1 cellular context compared by ENCODE assay signal in the genomic region with DNA sequence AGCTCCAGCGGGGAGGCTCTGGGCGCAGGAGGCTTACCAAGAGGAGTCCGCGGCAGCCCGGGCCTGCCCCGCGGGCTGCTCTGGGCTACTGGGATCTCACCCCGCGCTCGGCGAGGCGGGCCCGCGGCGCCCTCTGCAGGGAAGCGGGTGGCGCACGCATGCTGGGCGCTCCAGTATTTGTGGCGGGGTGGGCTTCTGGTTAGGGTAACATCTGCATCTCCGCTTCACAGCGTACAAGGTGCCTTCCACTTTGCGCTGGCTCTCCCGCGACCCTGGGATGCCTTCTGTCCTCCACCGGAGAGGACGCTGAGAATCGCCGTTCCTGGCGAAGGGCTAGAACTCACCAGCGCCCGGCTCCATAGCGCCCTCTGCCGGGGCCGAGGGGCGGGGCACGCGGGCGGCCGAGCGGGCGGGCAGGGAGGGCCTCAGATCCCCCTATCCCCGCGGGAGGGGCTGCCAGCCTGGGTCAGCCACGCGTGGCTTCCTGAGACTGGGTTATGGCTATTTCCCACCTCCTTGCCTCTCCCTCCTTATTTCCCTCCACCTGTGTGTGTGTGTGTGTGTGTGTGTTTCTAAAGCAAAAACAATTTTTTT.
TF ChIP-seq lines count a peak whose summit lies in the region.

No MANE protein-coding gene starts in this region.

TF ChIP-seq in K562, 482 proteins besides CTCF, POLR2A, EP300 and RAD21 (continued from another document and continues in another):
- TF ChIP-seq, protein P1, sequence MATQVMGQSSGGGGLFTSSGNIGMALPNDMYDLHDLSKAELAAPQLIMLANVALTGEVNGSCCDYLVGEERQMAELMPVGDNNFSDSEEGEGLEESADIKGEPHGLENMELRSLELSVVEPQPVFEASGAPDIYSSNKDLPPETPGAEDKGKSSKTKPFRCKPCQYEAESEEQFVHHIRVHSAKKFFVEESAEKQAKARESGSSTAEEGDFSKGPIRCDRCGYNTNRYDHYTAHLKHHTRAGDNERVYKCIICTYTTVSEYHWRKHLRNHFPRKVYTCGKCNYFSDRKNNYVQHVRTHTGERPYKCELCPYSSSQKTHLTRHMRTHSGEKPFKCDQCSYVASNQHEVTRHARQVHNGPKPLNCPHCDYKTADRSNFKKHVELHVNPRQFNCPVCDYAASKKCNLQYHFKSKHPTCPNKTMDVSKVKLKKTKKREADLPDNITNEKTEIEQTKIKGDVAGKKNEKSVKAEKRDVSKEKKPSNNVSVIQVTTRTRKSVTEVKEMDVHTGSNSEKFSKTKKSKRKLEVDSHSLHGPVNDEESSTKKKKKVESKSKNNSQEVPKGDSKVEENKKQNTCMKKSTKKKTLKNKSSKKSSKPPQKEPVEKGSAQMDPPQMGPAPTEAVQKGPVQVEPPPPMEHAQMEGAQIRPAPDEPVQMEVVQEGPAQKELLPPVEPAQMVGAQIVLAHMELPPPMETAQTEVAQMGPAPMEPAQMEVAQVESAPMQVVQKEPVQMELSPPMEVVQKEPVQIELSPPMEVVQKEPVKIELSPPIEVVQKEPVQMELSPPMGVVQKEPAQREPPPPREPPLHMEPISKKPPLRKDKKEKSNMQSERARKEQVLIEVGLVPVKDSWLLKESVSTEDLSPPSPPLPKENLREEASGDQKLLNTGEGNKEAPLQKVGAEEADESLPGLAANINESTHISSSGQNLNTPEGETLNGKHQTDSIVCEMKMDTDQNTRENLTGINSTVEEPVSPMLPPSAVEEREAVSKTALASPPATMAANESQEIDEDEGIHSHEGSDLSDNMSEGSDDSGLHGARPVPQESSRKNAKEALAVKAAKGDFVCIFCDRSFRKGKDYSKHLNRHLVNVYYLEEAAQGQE (CRISPR knock-in tag; IDR thresholded peaks at IDR 0.05; ENCODE audit: low read depth): no peak
- TF ChIP-seq PML (IDR thresholded peaks at IDR 0.05; ENCODE audit: low read length) (0 out of 2 replicates have a peak, but pooled peaks have one; percentile 25), NCOR1 (IDR thresholded peaks at IDR 0.05) (no peak), SOX6 (IDR thresholded peaks at IDR 0.05) (0 out of 2 replicates have a peak, but pooled peaks have one; percentile 34), ARID1B (IDR thresholded peaks at IDR 0.05) (peak; percentile 43; the same call in 1 of the 2 replicates), SMAD2 (IDR thresholded peaks at IDR 0.05; ENCODE audit: low read depth, low read length) (no peak), CCAR2 (IDR thresholded peaks at IDR 0.05; ENCODE audit: low read depth, low read length) (no peak), FOXJ3 (CRISPR knock-in tag; IDR thresholded peaks at IDR 0.05) (no peak), JUND (IDR thresholded peaks at IDR 0.05; ENCODE audit: borderline replicate concordance, low read depth, low read length) (no peak), JUND (tag; IDR thresholded peaks at IDR 0.05; ENCODE audit: borderline replicate concordance, low read depth, low read length) (peak; percentile 20; the same call in 1 of the 3 replicates), SMARCE1 (IDR thresholded peaks at IDR 0.05) (no peak; the same call in 1 of the 2 replicates), ZKSCAN3 (CRISPR knock-in tag; IDR thresholded peaks at IDR 0.05) (no peak), EP400 (IDR thresholded peaks at IDR 0.05) (peak; percentile 69; the same call in 1 of the 2 replicates), MAFG (tag; conservative IDR thresholded peaks at IDR 0.05) (no peak), HOXB6 (CRISPR knock-in tag; IDR thresholded peaks at IDR 0.05; ENCODE audit: borderline replicate concordance) (no peak), POLR3A (IDR thresholded peaks at IDR 0.05; ENCODE audit: borderline replicate concordance, extremely low read depth, insufficient read depth, insufficient read length) (no peak), TFAM (CRISPR knock-in tag; conservative IDR thresholded peaks at IDR 0.05) (no peak), CBX5 (IDR thresholded peaks at IDR 0.05; ENCODE audit: borderline replicate concordance, low read depth) (peak; percentile 9; the same call in 1 of the 2 replicates), PHF8 (IDR thresholded peaks at IDR 0.05; ENCODE audit: borderline replicate concordance, low read length) (peak; percentile 69; the same call in 1 of the 2 replicates)
- TF ChIP-seq, protein P2, sequence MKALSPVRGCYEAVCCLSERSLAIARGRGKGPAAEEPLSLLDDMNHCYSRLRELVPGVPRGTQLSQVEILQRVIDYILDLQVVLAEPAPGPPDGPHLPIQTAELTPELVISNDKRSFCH (CRISPR knock-in tag; IDR thresholded peaks at IDR 0.05): no peak
- TF ChIP-seq, protein P2 (tag; IDR thresholded peaks at IDR 0.05): peak; percentile 54; the same call in 1 of the 2 replicates
- TF ChIP-seq, protein P3, sequence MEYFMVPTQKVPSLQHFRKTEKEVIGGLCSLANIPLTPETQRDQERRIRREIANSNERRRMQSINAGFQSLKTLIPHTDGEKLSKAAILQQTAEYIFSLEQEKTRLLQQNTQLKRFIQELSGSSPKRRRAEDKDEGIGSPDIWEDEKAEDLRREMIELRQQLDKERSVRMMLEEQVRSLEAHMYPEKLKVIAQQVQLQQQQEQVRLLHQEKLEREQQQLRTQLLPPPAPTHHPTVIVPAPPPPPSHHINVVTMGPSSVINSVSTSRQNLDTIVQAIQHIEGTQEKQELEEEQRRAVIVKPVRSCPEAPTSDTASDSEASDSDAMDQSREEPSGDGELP (CRISPR knock-in tag; IDR thresholded peaks at IDR 0.05; ENCODE audit: borderline replicate concordance): peak; percentile 70; the same call in 1 of the 2 replicates
- TF ChIP-seq, protein P4, sequence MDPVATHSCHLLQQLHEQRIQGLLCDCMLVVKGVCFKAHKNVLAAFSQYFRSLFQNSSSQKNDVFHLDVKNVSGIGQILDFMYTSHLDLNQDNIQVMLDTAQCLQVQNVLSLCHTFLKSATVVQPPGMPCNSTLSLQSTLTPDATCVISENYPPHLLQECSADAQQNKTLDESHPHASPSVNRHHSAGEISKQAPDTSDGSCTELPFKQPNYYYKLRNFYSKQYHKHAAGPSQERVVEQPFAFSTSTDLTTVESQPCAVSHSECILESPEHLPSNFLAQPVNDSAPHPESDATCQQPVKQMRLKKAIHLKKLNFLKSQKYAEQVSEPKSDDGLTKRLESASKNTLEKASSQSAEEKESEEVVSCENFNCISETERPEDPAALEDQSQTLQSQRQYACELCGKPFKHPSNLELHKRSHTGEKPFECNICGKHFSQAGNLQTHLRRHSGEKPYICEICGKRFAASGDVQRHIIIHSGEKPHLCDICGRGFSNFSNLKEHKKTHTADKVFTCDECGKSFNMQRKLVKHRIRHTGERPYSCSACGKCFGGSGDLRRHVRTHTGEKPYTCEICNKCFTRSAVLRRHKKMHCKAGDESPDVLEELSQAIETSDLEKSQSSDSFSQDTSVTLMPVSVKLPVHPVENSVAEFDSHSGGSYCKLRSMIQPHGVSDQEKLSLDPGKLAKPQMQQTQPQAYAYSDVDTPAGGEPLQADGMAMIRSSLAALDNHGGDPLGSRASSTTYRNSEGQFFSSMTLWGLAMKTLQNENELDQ (CRISPR knock-in tag; IDR thresholded peaks at IDR 0.05; ENCODE audit: borderline replicate concordance): no peak
- TF ChIP-seq, protein P5, sequence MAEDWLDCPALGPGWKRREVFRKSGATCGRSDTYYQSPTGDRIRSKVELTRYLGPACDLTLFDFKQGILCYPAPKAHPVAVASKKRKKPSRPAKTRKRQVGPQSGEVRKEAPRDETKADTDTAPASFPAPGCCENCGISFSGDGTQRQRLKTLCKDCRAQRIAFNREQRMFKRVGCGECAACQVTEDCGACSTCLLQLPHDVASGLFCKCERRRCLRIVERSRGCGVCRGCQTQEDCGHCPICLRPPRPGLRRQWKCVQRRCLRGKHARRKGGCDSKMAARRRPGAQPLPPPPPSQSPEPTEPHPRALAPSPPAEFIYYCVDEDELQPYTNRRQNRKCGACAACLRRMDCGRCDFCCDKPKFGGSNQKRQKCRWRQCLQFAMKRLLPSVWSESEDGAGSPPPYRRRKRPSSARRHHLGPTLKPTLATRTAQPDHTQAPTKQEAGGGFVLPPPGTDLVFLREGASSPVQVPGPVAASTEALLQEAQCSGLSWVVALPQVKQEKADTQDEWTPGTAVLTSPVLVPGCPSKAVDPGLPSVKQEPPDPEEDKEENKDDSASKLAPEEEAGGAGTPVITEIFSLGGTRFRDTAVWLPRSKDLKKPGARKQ (CRISPR knock-in tag; IDR thresholded peaks at IDR 0.05): no peak
- TF ChIP-seq, protein P6, sequence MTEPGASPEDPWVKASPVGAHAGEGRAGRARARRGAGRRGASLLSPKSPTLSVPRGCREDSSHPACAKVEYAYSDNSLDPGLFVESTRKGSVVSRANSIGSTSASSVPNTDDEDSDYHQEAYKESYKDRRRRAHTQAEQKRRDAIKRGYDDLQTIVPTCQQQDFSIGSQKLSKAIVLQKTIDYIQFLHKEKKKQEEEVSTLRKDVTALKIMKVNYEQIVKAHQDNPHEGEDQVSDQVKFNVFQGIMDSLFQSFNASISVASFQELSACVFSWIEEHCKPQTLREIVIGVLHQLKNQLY (CRISPR knock-in tag; conservative IDR thresholded peaks at IDR 0.05): no peak
- TF ChIP-seq, protein P7, sequence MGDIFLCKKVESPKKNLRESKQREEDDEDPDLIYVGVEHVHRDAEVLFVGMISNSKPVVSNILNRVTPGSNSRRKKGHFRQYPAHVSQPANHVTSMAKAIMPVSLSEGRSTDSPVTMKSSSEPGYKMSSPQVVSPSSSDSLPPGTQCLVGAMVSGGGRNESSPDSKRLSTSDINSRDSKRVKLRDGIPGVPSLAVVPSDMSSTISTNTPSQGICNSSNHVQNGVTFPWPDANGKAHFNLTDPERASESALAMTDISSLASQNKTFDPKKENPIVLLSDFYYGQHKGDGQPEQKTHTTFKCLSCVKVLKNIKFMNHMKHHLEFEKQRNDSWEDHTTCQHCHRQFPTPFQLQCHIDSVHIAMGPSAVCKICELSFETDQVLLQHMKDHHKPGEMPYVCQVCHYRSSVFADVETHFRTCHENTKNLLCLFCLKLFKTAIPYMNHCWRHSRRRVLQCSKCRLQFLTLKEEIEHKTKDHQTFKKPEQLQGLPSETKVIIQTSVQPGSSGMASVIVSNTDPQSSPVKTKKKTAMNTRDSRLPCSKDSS (IDR thresholded peaks at IDR 0.05; ENCODE audit: low read depth, partially characterized antibody): no peak
- TF ChIP-seq, protein P8, sequence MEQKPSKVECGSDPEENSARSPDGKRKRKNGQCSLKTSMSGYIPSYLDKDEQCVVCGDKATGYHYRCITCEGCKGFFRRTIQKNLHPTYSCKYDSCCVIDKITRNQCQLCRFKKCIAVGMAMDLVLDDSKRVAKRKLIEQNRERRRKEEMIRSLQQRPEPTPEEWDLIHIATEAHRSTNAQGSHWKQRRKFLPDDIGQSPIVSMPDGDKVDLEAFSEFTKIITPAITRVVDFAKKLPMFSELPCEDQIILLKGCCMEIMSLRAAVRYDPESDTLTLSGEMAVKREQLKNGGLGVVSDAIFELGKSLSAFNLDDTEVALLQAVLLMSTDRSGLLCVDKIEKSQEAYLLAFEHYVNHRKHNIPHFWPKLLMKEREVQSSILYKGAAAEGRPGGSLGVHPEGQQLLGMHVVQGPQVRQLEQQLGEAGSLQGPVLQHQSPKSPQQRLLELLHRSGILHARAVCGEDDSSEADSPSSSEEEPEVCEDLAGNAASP (IDR thresholded peaks at IDR 0.05): no peak
- TF ChIP-seq, protein P9, sequence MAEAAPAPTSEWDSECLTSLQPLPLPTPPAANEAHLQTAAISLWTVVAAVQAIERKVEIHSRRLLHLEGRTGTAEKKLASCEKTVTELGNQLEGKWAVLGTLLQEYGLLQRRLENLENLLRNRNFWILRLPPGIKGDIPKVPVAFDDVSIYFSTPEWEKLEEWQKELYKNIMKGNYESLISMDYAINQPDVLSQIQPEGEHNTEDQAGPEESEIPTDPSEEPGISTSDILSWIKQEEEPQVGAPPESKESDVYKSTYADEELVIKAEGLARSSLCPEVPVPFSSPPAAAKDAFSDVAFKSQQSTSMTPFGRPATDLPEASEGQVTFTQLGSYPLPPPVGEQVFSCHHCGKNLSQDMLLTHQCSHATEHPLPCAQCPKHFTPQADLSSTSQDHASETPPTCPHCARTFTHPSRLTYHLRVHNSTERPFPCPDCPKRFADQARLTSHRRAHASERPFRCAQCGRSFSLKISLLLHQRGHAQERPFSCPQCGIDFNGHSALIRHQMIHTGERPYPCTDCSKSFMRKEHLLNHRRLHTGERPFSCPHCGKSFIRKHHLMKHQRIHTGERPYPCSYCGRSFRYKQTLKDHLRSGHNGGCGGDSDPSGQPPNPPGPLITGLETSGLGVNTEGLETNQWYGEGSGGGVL (CRISPR knock-in tag; IDR thresholded peaks at IDR 0.05): no peak
- TF ChIP-seq, protein P10, sequence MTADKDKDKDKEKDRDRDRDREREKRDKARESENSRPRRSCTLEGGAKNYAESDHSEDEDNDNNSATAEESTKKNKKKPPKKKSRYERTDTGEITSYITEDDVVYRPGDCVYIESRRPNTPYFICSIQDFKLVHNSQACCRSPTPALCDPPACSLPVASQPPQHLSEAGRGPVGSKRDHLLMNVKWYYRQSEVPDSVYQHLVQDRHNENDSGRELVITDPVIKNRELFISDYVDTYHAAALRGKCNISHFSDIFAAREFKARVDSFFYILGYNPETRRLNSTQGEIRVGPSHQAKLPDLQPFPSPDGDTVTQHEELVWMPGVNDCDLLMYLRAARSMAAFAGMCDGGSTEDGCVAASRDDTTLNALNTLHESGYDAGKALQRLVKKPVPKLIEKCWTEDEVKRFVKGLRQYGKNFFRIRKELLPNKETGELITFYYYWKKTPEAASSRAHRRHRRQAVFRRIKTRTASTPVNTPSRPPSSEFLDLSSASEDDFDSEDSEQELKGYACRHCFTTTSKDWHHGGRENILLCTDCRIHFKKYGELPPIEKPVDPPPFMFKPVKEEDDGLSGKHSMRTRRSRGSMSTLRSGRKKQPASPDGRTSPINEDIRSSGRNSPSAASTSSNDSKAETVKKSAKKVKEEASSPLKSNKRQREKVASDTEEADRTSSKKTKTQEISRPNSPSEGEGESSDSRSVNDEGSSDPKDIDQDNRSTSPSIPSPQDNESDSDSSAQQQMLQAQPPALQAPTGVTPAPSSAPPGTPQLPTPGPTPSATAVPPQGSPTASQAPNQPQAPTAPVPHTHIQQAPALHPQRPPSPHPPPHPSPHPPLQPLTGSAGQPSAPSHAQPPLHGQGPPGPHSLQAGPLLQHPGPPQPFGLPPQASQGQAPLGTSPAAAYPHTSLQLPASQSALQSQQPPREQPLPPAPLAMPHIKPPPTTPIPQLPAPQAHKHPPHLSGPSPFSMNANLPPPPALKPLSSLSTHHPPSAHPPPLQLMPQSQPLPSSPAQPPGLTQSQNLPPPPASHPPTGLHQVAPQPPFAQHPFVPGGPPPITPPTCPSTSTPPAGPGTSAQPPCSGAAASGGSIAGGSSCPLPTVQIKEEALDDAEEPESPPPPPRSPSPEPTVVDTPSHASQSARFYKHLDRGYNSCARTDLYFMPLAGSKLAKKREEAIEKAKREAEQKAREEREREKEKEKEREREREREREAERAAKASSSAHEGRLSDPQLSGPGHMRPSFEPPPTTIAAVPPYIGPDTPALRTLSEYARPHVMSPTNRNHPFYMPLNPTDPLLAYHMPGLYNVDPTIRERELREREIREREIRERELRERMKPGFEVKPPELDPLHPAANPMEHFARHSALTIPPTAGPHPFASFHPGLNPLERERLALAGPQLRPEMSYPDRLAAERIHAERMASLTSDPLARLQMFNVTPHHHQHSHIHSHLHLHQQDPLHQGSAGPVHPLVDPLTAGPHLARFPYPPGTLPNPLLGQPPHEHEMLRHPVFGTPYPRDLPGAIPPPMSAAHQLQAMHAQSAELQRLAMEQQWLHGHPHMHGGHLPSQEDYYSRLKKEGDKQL (CRISPR knock-in tag; IDR thresholded peaks at IDR 0.05; ENCODE audit: borderline replicate concordance): no peak
